10 cellular contexts compared by ENCODE assay signal in the genomic region with DNA sequence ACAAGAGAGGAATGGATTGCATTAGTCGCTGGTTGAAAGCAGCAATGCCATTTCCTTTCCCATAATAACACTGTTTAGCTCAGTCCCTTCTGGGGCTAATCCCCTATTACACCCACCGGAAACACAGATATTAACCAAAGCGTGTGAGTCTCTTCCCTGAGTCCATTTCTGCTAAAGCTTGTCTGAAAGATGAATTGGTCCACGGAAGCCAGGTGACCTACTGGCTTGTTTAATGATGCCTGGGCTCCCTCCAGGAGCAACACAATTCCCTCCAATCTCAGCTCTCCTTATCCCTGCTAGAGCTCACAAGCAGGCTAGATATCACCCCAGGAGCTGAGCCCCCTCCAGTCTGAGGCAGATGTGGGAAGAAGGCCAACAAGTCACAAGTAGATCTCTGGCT. TPM values are rescaled to one million over a fixed set of nuclear protein-coding genes. Genes with fewer than 3 reads are reported as not detected.
"Had no signal": no experiment of that assay in that cellular context is flagged by ENCODE, and none has a peak within 500 bp of the region (broad histone marks: within the 10 kb centered on the region; RNA-seq: fewer than 3 reads in every experiment).

No MANE protein-coding gene starts in this region.

RNA-seq across cellular contexts. Expression of a gene that starts 1.7 kb away (rescaled TPM):
- total RNA-seq: activated CD4-positive, alpha-beta T cell treated with anti-CD3 and anti-CD28 coated beads for 36 hours; activated CD8-positive, alpha-beta memory T cell treated with anti-CD3 and anti-CD28 coated beads, Interleukin-2, amount 10 ng/mL, durations not matched to agents 7 days and 5 days; activated CD8-positive, alpha-beta T cell treated with anti-CD3 and anti-CD28 coated beads, Interleukin-2, amount 10 ng/mL, durations not matched to agents 7 days and 5 days; endodermal cell; epithelial cell of proximal tubule; lung microvascular endothelial cell had no signal
- polyA plus RNA-seq: fibroblast of lung; naive thymus-derived CD4-positive, alpha-beta T cell had no signal

RNA-seq across cellular contexts. Expression of a gene that starts 15.1 kb away (rescaled TPM):
- total RNA-seq: activated CD8-positive, alpha-beta T cell treated with anti-CD3 and anti-CD28 coated beads, Interleukin-2, amount 10 ng/mL, durations not matched to agents 7 days and 5 days; endodermal cell; epithelial cell of proximal tubule; left ventricle myocardium inferior; lung microvascular endothelial cell; skeletal muscle tissue had no signal
- polyA plus RNA-seq: fibroblast of lung; naive thymus-derived CD4-positive, alpha-beta T cell had no signal

RNA-seq across cellular contexts. Expression of a gene that starts 29.2 kb away (rescaled TPM):
- total RNA-seq: left ventricle myocardium inferior, lung microvascular endothelial cell had no signal
- polyA plus RNA-seq: naive thymus-derived CD4-positive, alpha-beta T cell had no signal
